Comparison of ENCODE assay signal across 11 cellular contexts in genomic region chr10:107831772-107832171, GRCh38.
"Had no signal": no experiment of that assay in that cellular context is flagged by ENCODE, and none has a peak within 500 bp of the region (broad histone marks: within the 10 kb centered on the region; RNA-seq: fewer than 3 reads in every experiment).

No MANE protein-coding gene starts in this region.

- H3K4me3 ChIP-seq: GM23248, GM23338, HAP-1 had no signal

- H3K4me1 ChIP-seq: HAP-1 had no signal

- H3K36me3 ChIP-seq: HAP-1 had no signal

- ATAC-seq: GM23338, HCT116 had no signal

- H3K4me2 ChIP-seq: GM23338 had no signal

- FAIRE-seq: H1, H54 had no signal

- H3K27ac ChIP-seq: GM23248 had no signal

- DNase-seq: GM23248, GOT3, H7, H9, HCEC 1CT, HFFc6 had no signal

- H3K9ac ChIP-seq: GM23248 had no signal

- H2AFZ ChIP-seq: GM23248, GM23338 had no signal

- H3K9me3 ChIP-seq: HAP-1 had no signal
